9 cellular contexts compared by ENCODE assay signal in genomic region chr9:14311940-14312572, GRCh38. TPM values are rescaled to one million over a fixed set of nuclear protein-coding genes. Genes with fewer than 3 reads are reported as not detected.
DNase-seq lines count a peak whose midpoint lies in the region; ATAC-seq and TF ChIP-seq lines count a peak whose summit lies in the region.
"Had no signal": no experiment of that assay in that cellular context is flagged by ENCODE, and none has a peak within 500 bp of the region (broad histone marks: within the 10 kb centered on the region; RNA-seq: fewer than 3 reads in every experiment).

No MANE protein-coding gene starts in this region.

- DNase-seq in AG04450 (ENCODE audit: low read depth, low spot score) (no peak), SJCRH30 (no peak), fibroblast of pulmonary artery (ENCODE audit: low read depth) (no peak), osteocyte (ENCODE audit: extremely low spot score, unreplicated experiment) (no peak), C1 segment of cervical spinal cord (lab: John Stamatoyannopoulos, UW) (no peak)
- DNase-seq: COR-L47 had no signal

- peaks cover 6% of the 10 kb centered on the region for H3K36me3 ChIP-seq in SJCRH30

- peak overlapping the region; percentile 77 for H3K27ac Mint-ChIP-seq in osteocyte (ENCODE audit: unreplicated experiment)

- no peak overlapping the region for H3K27ac ChIP-seq in AG04450 (ENCODE audit: low read depth, low read length)
- H3K27ac ChIP-seq in SJCRH30 = peak overlapping the region; percentile 95

- peaks cover 5% of the 10 kb centered on the region for H3K36me3 Mint-ChIP-seq in osteocyte (ENCODE audit: unreplicated experiment)

- CTCF ChIA-PET in AG04450 (lab: Charles Lee) = no interaction called here

- POLR2A ChIA-PET in AG04450 (lab: Yijun Ruan, JAX) = no interaction called here

- H3K4me3 ChIP-seq in AG04450 (ENCODE audit: low read depth, low read length) (peak overlapping the region; percentile 64), SJCRH30 (peak overlapping the region; percentile 79), fibroblast of pulmonary artery (replicated peaks; ENCODE audit: low read depth, low read length) (peak overlapping the region; percentile 99)

- no peaks in the 10 kb centered on the region for H3K27me3 Mint-ChIP-seq in osteocyte (ENCODE audit: unreplicated experiment)

- H3K9me3 ChIP-seq in AG04450 (ENCODE audit: control insufficient read depth, insufficient read depth, low read length) (no peaks in the 10 kb centered on the region), SJCRH30 (replicated peaks) (no peaks in the 10 kb centered on the region)

- H3K27me3 ChIP-seq in AG04450 (ENCODE audit: control insufficient read depth, insufficient read depth, low read length) = peaks cover 26% of the 10 kb centered on the region
- H3K27me3 ChIP-seq in SJCRH30 = no peaks in the 10 kb centered on the region

- peaks cover 37% of the 10 kb centered on the region for H3K4me1 Mint-ChIP-seq in osteocyte (ENCODE audit: unreplicated experiment)

- no peak for ATAC-seq in GM18867 (IDR thresholded peaks at IDR 0.05; ENCODE audit: unreplicated experiment)
- ATAC-seq in GM19035 (IDR thresholded peaks at IDR 0.05; ENCODE audit: unreplicated experiment) = no peak
- ATAC-seq in GM21529 (IDR thresholded peaks at IDR 0.05; ENCODE audit: unreplicated experiment) = no peak

- H3K9me3 Mint-ChIP-seq in osteocyte (ENCODE audit: unreplicated experiment) = no peaks in the 10 kb centered on the region

- TF ChIP-seq CTCF in AG04450 (IDR thresholded peaks at IDR 0.05; ENCODE audit: low read depth, low read length) (no peak), fibroblast of pulmonary artery (IDR thresholded peaks at IDR 0.05; ENCODE audit: low read length, missing control alignments) (no peak), osteocyte (IDR thresholded peaks at IDR 0.05) (no peak)

- peaks cover 14% of the 10 kb centered on the region for H3K4me1 ChIP-seq in SJCRH30

- H3K4me3 Mint-ChIP-seq in osteocyte (ENCODE audit: unreplicated experiment) = peak overlapping the region; percentile 88

RNA-seq across cellular contexts. Expression of gene NFIB, which starts 1.9 kb away (rescaled TPM):
- 2.2 and 3.2 TPM in 2 replicates for polyA plus RNA-seq in AG04450 (2011; rRNA removed)
- 6.2 and 8.5 TPM in 2 replicates for polyA minus RNA-seq in AG04450 (2011; rRNA and poly(A)+ RNA removed)
- 44.7 and 48.1 TPM in 2 replicates for total RNA-seq in SJCRH30 (2014; rRNA removed; shearing (Covaris generic))
- 36.1 and 39.9 TPM in 2 replicates for total RNA-seq in osteocyte
